In genomic region chr5:9707766-9708462, GRCh38 we compare ENCODE assay signal across 16 cellular contexts.
DNase-seq lines count a peak whose midpoint lies in the region; ATAC-seq, FAIRE-seq and TF ChIP-seq lines count a peak whose summit lies in the region.
"Had no signal": no experiment of that assay in that cellular context is flagged by ENCODE, and none has a peak within 500 bp of the region (broad histone marks: within the 10 kb centered on the region; RNA-seq: fewer than 3 reads in every experiment).

No MANE protein-coding gene starts in this region.

- H3K56ac ChIP-seq in H1 (replicated peaks; ENCODE audit: insufficient read length, low read depth, low read length) = no peak overlapping the region

- H3K4ac ChIP-seq in H1 (replicated peaks; ENCODE audit: insufficient read length, low read depth, low read length) (no peak overlapping the region), mesenchymal stem cell (ENCODE audit: low read depth in 1 of 2, low read length in 2 of 2) (no peak overlapping the region)

- H3K79me2 ChIP-seq in H1 (ENCODE audit: control insufficient read depth in 1 of 2, insufficient read depth in 2 of 2, low read length in 2 of 2) = no peaks in the 10 kb centered on the region

- H2BK120ac ChIP-seq in H1 (replicated peaks; ENCODE audit: low read depth, low read length) = no peak overlapping the region
- no peak overlapping the region for H2BK120ac ChIP-seq in mesenchymal stem cell (ENCODE audit: low read depth, low read length)

- H2BK12ac ChIP-seq in H1 (ENCODE audit: low read depth, low read length) (no peak overlapping the region), mesenchymal stem cell (ENCODE audit: low read length in 2 of 2) (peak overlapping the region in 1 of 2 experiments; percentile 66)

- FAIRE-seq in H1 (lab: Jason Lieb, UNC) = no peak

- intact Hi-C loops in heart right ventricle (cut with DNase I) = no loop called here

- H3K27me3 ChIP-seq in H1 (replicated peaks in 1 of 4; ENCODE audit: control insufficient read depth in 3 of 4, extremely low read depth in 1 of 4, insufficient read depth in 3 of 4, low read length in 3 of 4) = no peaks in the 10 kb centered on the region
- H3K27me3 ChIP-seq in mesenchymal stem cell (ENCODE audit: control insufficient read depth in 1 of 2, insufficient read depth in 1 of 2, low read length in 2 of 2) = peaks cover 0 to 1% of the 10 kb centered on the region in 2 experiments
- H3K27me3 ChIP-seq in heart right ventricle = no peaks in the 10 kb centered on the region

- H3K18ac ChIP-seq in H1 (ENCODE audit: extremely low read depth, low read length) (peak overlapping the region; percentile 1; the same call in 1 of the 2 replicates), mesenchymal stem cell (ENCODE audit: low read depth in 1 of 2, low read length in 2 of 2) (peak overlapping the region in 1 of 2 experiments; percentile 37)

- H3K27ac Mint-ChIP-seq in progenitor cell of endocrine pancreas = no peak overlapping the region
- H3K27ac Mint-ChIP-seq: CD4-positive, CD25-positive, alpha-beta regulatory T cell; IgD-negative memory B cell had no signal

- H3K9me3 Mint-ChIP-seq in progenitor cell of endocrine pancreas (ENCODE audit: low read depth) = no peaks in the 10 kb centered on the region

- WGBS in H1 (ENCODE audit: extremely low coverage in 1 of 2, insufficient coverage in 1 of 2, insufficient read length in 1 of 2, insufficient replicate concordance in 2 of 2, low coverage in 1 of 2, low lambda C conversion rate in 2 of 2, missing lambda C conversion rate in 1 of 2), 2 experiments = 88% methylated on average over 12 of the region's 12 CpGs; no CpG with 5 or more reads in 1 of the 2 experiments
- WGBS in mesenchymal stem cell = 79% methylated on average over 10 of the region's 12 CpGs
- 86 to 87% methylated on average over 12 of the region's 12 CpGs for WGBS in heart right ventricle, 2 donors

- H3K79me1 ChIP-seq in H1 (ENCODE audit: low read depth, low read length) = no peaks in the 10 kb centered on the region
- H3K79me1 ChIP-seq in mesenchymal stem cell (replicated peaks; ENCODE audit: low read length, poor library complexity, severe bottlenecking) = no peaks in the 10 kb centered on the region

- no peak overlapping the region for H3K27ac ChIP-seq in H1 (ENCODE audit: low read depth, low read length)
- H3K27ac ChIP-seq in mesenchymal stem cell (ENCODE audit: low read length, poor library complexity, severe bottlenecking) = no peak overlapping the region
- H3K27ac ChIP-seq in heart right ventricle = no peak overlapping the region

- H3K9me3 ChIP-seq in H1 (ENCODE audit: insufficient read depth in 2 of 2, low read depth in 1 of 2, low read length in 1 of 2) = no peaks in the 10 kb centered on the region
- peaks cover 4% of the 10 kb centered on the region for H3K9me3 ChIP-seq in mesenchymal stem cell (ENCODE audit: control insufficient read depth, low read length)
- peaks cover 0 to 5% (median 0%) of the 10 kb centered on the region in 11 donors for H3K9me3 ChIP-seq in heart right ventricle

- H3K36me3 Mint-ChIP-seq in progenitor cell of endocrine pancreas (ENCODE audit: insufficient read depth) = no peaks in the 10 kb centered on the region
- H3K36me3 Mint-ChIP-seq: CD4-positive, CD25-positive, alpha-beta regulatory T cell had no signal

- peaks cover 2% of the 10 kb centered on the region for H3K27me3 Mint-ChIP-seq in progenitor cell of endocrine pancreas
- H3K27me3 Mint-ChIP-seq: CD4-positive, CD25-positive, alpha-beta regulatory T cell; IgD-negative memory B cell had no signal

- TF ChIP-seq POLR2A in H1 (IDR thresholded peaks at IDR 0.05; ENCODE audit: control extremely low read depth in 1 of 2, low read depth in 2 of 2, low read length in 2 of 2) = no peak

- H2AFZ ChIP-seq in H1 (ENCODE audit: low read length) (peak overlapping the region; percentile 55; the same call in 1 of the 2 replicates), mesenchymal stem cell (ENCODE audit: low read depth, low read length) (no peak overlapping the region)

- no peak overlapping the region for H3K4me2 ChIP-seq in H1 (ENCODE audit: insufficient read depth in 1 of 2, low read depth in 2 of 2, low read length in 2 of 2)
- no peak overlapping the region for H3K4me2 ChIP-seq in mesenchymal stem cell (ENCODE audit: low read length, poor library complexity, severe bottlenecking)

- H2BK5ac ChIP-seq in H1 (ENCODE audit: low read depth, low read length) = no peak overlapping the region
- H2BK5ac ChIP-seq in mesenchymal stem cell (ENCODE audit: low read depth, low read length, poor library complexity, severe bottlenecking) = no peak overlapping the region

- TF ChIP-seq CTCF in H1 (IDR thresholded peaks at IDR 0.05; ENCODE audit: control extremely low read depth in 1 of 3, insufficient read depth in 1 of 3, low read depth in 1 of 3, low read length in 3 of 3) (no peak), heart right ventricle (IDR thresholded peaks at IDR 0.05) (no peak), progenitor cell of endocrine pancreas (IDR thresholded peaks at IDR 0.05; ENCODE audit: unreplicated experiment) (no peak)

- H4K8ac ChIP-seq in H1 (ENCODE audit: extremely low read depth, insufficient read depth, low read length) (no peak overlapping the region), mesenchymal stem cell (ENCODE audit: low read length) (no peak overlapping the region)

- H2AK5ac ChIP-seq in H1 (ENCODE audit: low read depth, low read length) (no peak overlapping the region), mesenchymal stem cell (ENCODE audit: low read length, severe bottlenecking) (no peak overlapping the region)

- no peak overlapping the region for H4K91ac ChIP-seq in H1 (replicated peaks; ENCODE audit: insufficient read length, low read length)
- H4K91ac ChIP-seq in mesenchymal stem cell (ENCODE audit: low read length) = no peak overlapping the region

- CTCF ChIA-PET in H1 (lab: Charles Lee; ENCODE audit: partially characterized antibody) = interaction anchor here (0.7 to 1.8 kb wide), 4 partner anchors 8 to 323 kb away, joined by 3 to 6 read pairs (median 4); no protein-coding TSS in a partner anchor

- H3K4me1 ChIP-seq in H1 (replicated peaks in 1 of 4; ENCODE audit: control insufficient read depth in 3 of 4, insufficient read depth in 4 of 4, low read length in 3 of 4) (0 out of 7 replicates have a peak, but pooled peaks cover 0 to 2% (median 0%) of the 10 kb centered on the region in 4 experiments), mesenchymal stem cell (ENCODE audit: control insufficient read depth, insufficient read depth, low read depth, low read length) (peaks cover 2% of the 10 kb centered on the region), heart right ventricle (no peaks in the 10 kb centered on the region)

- H3K4me1 Mint-ChIP-seq in progenitor cell of endocrine pancreas (ENCODE audit: low read depth) = no peaks in the 10 kb centered on the region
- H3K4me1 Mint-ChIP-seq: CD4-positive, CD25-positive, alpha-beta regulatory T cell; IgD-negative memory B cell had no signal

- H3K9ac ChIP-seq in H1 (replicated peaks in 1 of 4; ENCODE audit: extremely low read depth in 1 of 4, low read depth in 3 of 4, low read length in 3 of 4) = no peak overlapping the region
- no peak overlapping the region for H3K9ac ChIP-seq in mesenchymal stem cell (ENCODE audit: low read length)

- no peaks in the 10 kb centered on the region for H4K20me1 ChIP-seq in H1 (replicated peaks in 1 of 2; ENCODE audit: control insufficient read depth in 1 of 2, insufficient read depth in 2 of 2, low read length in 2 of 2)

- no peaks in the 10 kb centered on the region for H3K23me2 ChIP-seq in H1 (ENCODE audit: low read depth, low read length)

- TF ChIP-seq RAD21 in H1 (IDR thresholded peaks at IDR 0.05 in 1 of 2, conservative IDR thresholded peaks at IDR 0.05 in 1 of 2; ENCODE audit: low read depth in 2 of 2, low read length in 2 of 2) = no peak

- H3K23ac ChIP-seq in H1 (ENCODE audit: insufficient read length) = no peak overlapping the region
- no peak overlapping the region for H3K23ac ChIP-seq in mesenchymal stem cell (ENCODE audit: low read length in 2 of 2)

- H3K4me3 ChIP-seq in H1 (ENCODE audit: extremely low read depth in 1 of 4, insufficient read depth in 2 of 4, low read depth in 3 of 4, low read length in 4 of 4) (no peak overlapping the region), mesenchymal stem cell (ENCODE audit: insufficient read depth in 1 of 2, low read depth in 1 of 2, low read length in 2 of 2) (no peak overlapping the region), heart right ventricle (no peak overlapping the region)

- DNase-seq in M059J (ENCODE audit: low read depth) = peak; percentile 19
- no peak for DNase-seq in H1 (ENCODE audit: low read depth in 1 of 2, low spot score in 2 of 2)
- peak; percentile 34 for DNase-seq in mesenchymal stem cell
- DNase-seq in NCI-H2196 (lab: John Stamatoyannopoulos, UW; ENCODE audit: unreplicated experiment) = no peak
- no peak for DNase-seq in heart right ventricle
- DNase-seq in superior temporal gyrus (ENCODE audit: extremely low spot score) = no peak
- no peak for DNase-seq in progenitor cell of endocrine pancreas (ENCODE audit: low spot score, unreplicated experiment)
- DNase-seq: CD4-positive, CD25-positive, alpha-beta regulatory T cell; NCI-H1694 treated with DMSO at 0.1 percent for 48 hours; NCI-H2081 treated with DMSO at 0.1 percent for 48 hours; NCI-H2171 treated with DMSO at 0.1 percent for 48 hours; NCI-H446; NCI-H526; OCI-M1; Right ventricle myocardium superior had no signal

- no peak overlapping the region for H4K5ac ChIP-seq in H1 (ENCODE audit: insufficient read length, low read depth, low read length)

- no peak overlapping the region for H2BK15ac ChIP-seq in H1 (ENCODE audit: low read length)
- H2BK15ac ChIP-seq in mesenchymal stem cell (ENCODE audit: low read depth, poor library complexity, severe bottlenecking) = no peak overlapping the region

- H3K14ac ChIP-seq in H1 (ENCODE audit: insufficient read length) = no peak overlapping the region
- no peak overlapping the region for H3K14ac ChIP-seq in mesenchymal stem cell (ENCODE audit: low read length in 2 of 2)

- ATAC-seq in heart right ventricle = no peak

- H3K36me3 ChIP-seq in H1 (ENCODE audit: control insufficient read depth in 2 of 4, insufficient read depth in 4 of 4, low read length in 3 of 4) (no peaks in the 10 kb centered on the region), mesenchymal stem cell (ENCODE audit: control insufficient read depth in 1 of 2, insufficient read depth in 2 of 2, low read depth in 1 of 2, low read length in 2 of 2) (no peaks in the 10 kb centered on the region), heart right ventricle (no peaks in the 10 kb centered on the region)

- POLR2A ChIA-PET in H1 (lab: Charles Lee; ENCODE audit: partially characterized antibody) = no interaction called here

- H2BK20ac ChIP-seq in H1 (ENCODE audit: low read length) = no peak overlapping the region

- H3K4me3 Mint-ChIP-seq in progenitor cell of endocrine pancreas (ENCODE audit: low read depth) = no peak overlapping the region
- H3K4me3 Mint-ChIP-seq: CD4-positive, CD25-positive, alpha-beta regulatory T cell; IgD-negative memory B cell had no signal

- no peak for TF ChIP-seq EP300 in H1 (IDR thresholded peaks at IDR 0.05; ENCODE audit: borderline replicate concordance in 1 of 2, low read depth in 2 of 2, low read length in 2 of 2)

TF ChIP-seq in H1, 55 proteins besides CTCF, POLR2A, EP300 and RAD21 (continues in another document):
- no peak for TF ChIP-seq CHD2 (IDR thresholded peaks at IDR 0.05; ENCODE audit: low read length)
- no peak for TF ChIP-seq KDM1A (IDR thresholded peaks at IDR 0.05; ENCODE audit: borderline replicate concordance, low read length)
- no peak for TF ChIP-seq HDAC6 (IDR thresholded peaks at IDR 0.05; ENCODE audit: low read depth, low read length)

Comparison
In these comparisons a context has a peak if more than half of its experiments do, and no peak if none do; other contexts are left out.
1. DNase-seq: peak in M059J (single experiment) and mesenchymal stem cell (single experiment); none in H1 (0 of 2), NCI-H2196 (single experiment), heart right ventricle (0 of 2), superior temporal gyrus (single experiment) and progenitor cell of endocrine pancreas (single experiment).